Comparison of ENCODE assay signal across 12 cellular contexts in genomic region chr1:9249263-9249533, GRCh38. TPM values are rescaled to one million over a fixed set of nuclear protein-coding genes. Genes with fewer than 3 reads are reported as not detected.
DNase-seq lines count a peak whose midpoint lies in the region; ATAC-seq and TF ChIP-seq lines count a peak whose summit lies in the region.
"Had no signal": no experiment of that assay in that cellular context is flagged by ENCODE, and none has a peak within 500 bp of the region (broad histone marks: within the 10 kb centered on the region; RNA-seq: fewer than 3 reads in every experiment).

No MANE protein-coding gene starts in this region.

- no peak for ATAC-seq in activated naive CD4-positive, alpha-beta T cell treated with anti-CD3 and anti-CD28 coated beads, Interleukin-2, amount 50 U/mL, for 72 hours
- ATAC-seq in HG03280 (IDR thresholded peaks at IDR 0.05; ENCODE audit: unreplicated experiment) = no peak
- no peak for ATAC-seq in activated CD8-positive, alpha-beta T cell treated with anti-CD3 and anti-CD28 coated beads for 36 hours

- TF ChIP-seq POLR2A in spleen (IDR thresholded peaks at IDR 0.05) = no peak

- no peak for TF ChIP-seq CTCF in neural crest cell (conservative IDR thresholded peaks at IDR 0.05)
- TF ChIP-seq CTCF in tibial artery (IDR thresholded peaks at IDR 0.05) = no peak
- TF ChIP-seq CTCF in spleen (IDR thresholded peaks at IDR 0.05 in 8 of 11, conservative IDR thresholded peaks at IDR 0.05 in 3 of 11) = no peak
- TF ChIP-seq CTCF in activated CD8-positive, alpha-beta T cell treated with anti-CD3 and anti-CD28 coated beads for 36 hours (IDR thresholded peaks at IDR 0.05) = no peak

- WGBS in esophagus, 2 donors = 49 to 51% methylated on average over 3 of the region's 3 CpGs
- 84 to 95% (median 90%) methylated on average over 3 of the region's 3 CpGs for WGBS in spleen, 5 donors

- POLR2A ChIA-PET in activated CD8-positive, alpha-beta T cell treated with anti-CD3 and anti-CD28 coated beads for 36 hours (lab: Charles Lee) = interaction anchor here (0.5 to 1.6 kb wide), 2 partner anchors 9 to 220 kb away, joined by 4 to 6 read pairs; no protein-coding TSS in a partner anchor

- no peak for DNase-seq in activated naive CD4-positive, alpha-beta T cell treated with anti-CD3 and anti-CD28 coated beads, Interleukin-2, amount 50 U/mL, for 72 hours (ENCODE audit: low spot score in 2 of 2)
- no peak for DNase-seq in activated naive CD4-positive, alpha-beta T cell treated with anti-CD3 and anti-CD28 coated beads, Interleukin-2, amount 50 U/mL, for 16 hours
- DNase-seq in neural crest cell (ENCODE audit: low read depth, low spot score) = no peak
- DNase-seq in tibial artery = no peak
- no peak for DNase-seq in spleen
- no peak for DNase-seq in activated CD8-positive, alpha-beta T cell treated with anti-CD3 and anti-CD28 coated beads for 36 hours
- DNase-seq: activated CD4-positive, alpha-beta T cell treated with anti-CD3 and anti-CD28 coated beads for 36 hours; CD4-positive, CD25-positive, alpha-beta regulatory T cell had no signal

- H3K27ac Mint-ChIP-seq in activated naive CD4-positive, alpha-beta T cell treated with anti-CD3 and anti-CD28 coated beads, Interleukin-2, amount 50 U/mL, for 72 hours = peak overlapping the region; percentile 39 to 62
- H3K27ac Mint-ChIP-seq in neural crest cell (ENCODE audit: unreplicated experiment) = peak overlapping the region; percentile 30
- no peak overlapping the region for H3K27ac Mint-ChIP-seq in activated CD8-positive, alpha-beta T cell treated with anti-CD3 and anti-CD28 coated beads for 36 hours
- H3K27ac Mint-ChIP-seq: activated CD4-positive, alpha-beta T cell treated with anti-CD3 and anti-CD28 coated beads for 36 hours; activated naive CD8-positive, alpha-beta T cell; CD4-positive, CD25-positive, alpha-beta regulatory T cell had no signal

- no peak overlapping the region for H3K4me3 Mint-ChIP-seq in neural crest cell
- no peak overlapping the region for H3K4me3 Mint-ChIP-seq in activated CD8-positive, alpha-beta T cell treated with anti-CD3 and anti-CD28 coated beads for 36 hours
- H3K4me3 Mint-ChIP-seq: activated CD4-positive, alpha-beta T cell treated with anti-CD3 and anti-CD28 coated beads for 36 hours; activated naive CD8-positive, alpha-beta T cell; CD4-positive, CD25-positive, alpha-beta regulatory T cell had no signal

- H3K27me3 ChIP-seq in esophagus (ENCODE audit: control insufficient read depth in 1 of 2, insufficient read depth in 2 of 2, low read length in 2 of 2) (no peaks in the 10 kb centered on the region), tibial artery (no peaks in the 10 kb centered on the region), spleen (replicated peaks in 1 of 7) (no peaks in the 10 kb centered on the region)

- intact Hi-C loops in tibial artery (cut with DNase I; ENCODE audit: low total_unique reads) = loop anchor here (10.0 kb wide), 1 partner anchor 114 kb away; no protein-coding TSS in a partner anchor
- intact Hi-C loops in spleen (cut with DNase I; ENCODE audit: low total_unique reads) = no loop called here
- intact Hi-C loops in activated CD8-positive, alpha-beta T cell treated with anti-CD3 and anti-CD28 coated beads for 36 hours (cut with micrococcal nuclease) = no loop called here

- no peaks in the 10 kb centered on the region for H3K36me3 Mint-ChIP-seq in activated naive CD4-positive, alpha-beta T cell treated with anti-CD3 and anti-CD28 coated beads, Interleukin-2, amount 50 U/mL, for 72 hours
- H3K36me3 Mint-ChIP-seq in neural crest cell (ENCODE audit: low read depth) = peaks cover 5% of the 10 kb centered on the region
- H3K36me3 Mint-ChIP-seq in activated CD8-positive, alpha-beta T cell treated with anti-CD3 and anti-CD28 coated beads for 36 hours (ENCODE audit: low read depth) = peaks cover 3% of the 10 kb centered on the region
- H3K36me3 Mint-ChIP-seq: activated naive CD8-positive, alpha-beta T cell had no signal

- peaks cover 31% of the 10 kb centered on the region for H3K4me1 Mint-ChIP-seq in neural crest cell
- H3K4me1 Mint-ChIP-seq in activated CD8-positive, alpha-beta T cell treated with anti-CD3 and anti-CD28 coated beads for 36 hours (ENCODE audit: low read depth) = peaks cover 9% of the 10 kb centered on the region

- no peak overlapping the region for H3K4me3 ChIP-seq in esophagus (ENCODE audit: low read depth in 1 of 2, low read length in 2 of 2)
- no peak overlapping the region for H3K4me3 ChIP-seq in tibial artery
- no peak overlapping the region for H3K4me3 ChIP-seq in spleen
- H3K4me3 ChIP-seq: K562 had no signal

- H3K27ac ChIP-seq in esophagus (ENCODE audit: low read depth in 2 of 2, low read length in 1 of 2) (peak overlapping the region; percentile 52 to 86), tibial artery (peak overlapping the region; percentile 71 to 72), spleen (peak overlapping the region in 4 of 8 donors; percentile 50 to 80 (median 68))

- peaks cover 3% of the 10 kb centered on the region for H3K27me3 Mint-ChIP-seq in neural crest cell (ENCODE audit: low read depth)
- no peaks in the 10 kb centered on the region for H3K27me3 Mint-ChIP-seq in activated CD8-positive, alpha-beta T cell treated with anti-CD3 and anti-CD28 coated beads for 36 hours
- H3K27me3 Mint-ChIP-seq: activated CD4-positive, alpha-beta T cell treated with anti-CD3 and anti-CD28 coated beads for 36 hours; activated naive CD8-positive, alpha-beta T cell; CD4-positive, CD25-positive, alpha-beta regulatory T cell had no signal

- no peaks in the 10 kb centered on the region for H3K9me3 ChIP-seq in esophagus (ENCODE audit: control insufficient read depth in 2 of 2, insufficient read depth in 1 of 2, low read depth in 1 of 2, low read length in 1 of 2)
- no peaks in the 10 kb centered on the region for H3K9me3 ChIP-seq in tibial artery
- H3K9me3 ChIP-seq in spleen = no peaks in the 10 kb centered on the region

- CTCF ChIA-PET in activated CD8-positive, alpha-beta T cell treated with anti-CD3 and anti-CD28 coated beads for 36 hours (lab: Charles Lee) = interaction anchor here (0.7 to 2.1 kb wide), 10 partner anchors 9 to 221 kb away, joined by 3 to 14 read pairs (median 4); no protein-coding TSS in a partner anchor

- H3K4me1 ChIP-seq in esophagus (ENCODE audit: control insufficient read depth in 2 of 2, insufficient read depth in 2 of 2, low read length in 1 of 2) = peaks cover 33 to 44% of the 10 kb centered on the region in 2 donors
- H3K4me1 ChIP-seq in tibial artery = peaks cover 12 to 55% (median 49%) of the 10 kb centered on the region in 4 donors
- H3K4me1 ChIP-seq in spleen = peaks cover 27 to 90% (median 50%) of the 10 kb centered on the region in 6 donors

- no peaks in the 10 kb centered on the region for H3K9me3 Mint-ChIP-seq in activated naive CD4-positive, alpha-beta T cell treated with anti-CD3 and anti-CD28 coated beads, Interleukin-2, amount 50 U/mL, for 72 hours
- no peaks in the 10 kb centered on the region for H3K9me3 Mint-ChIP-seq in neural crest cell
- H3K9me3 Mint-ChIP-seq in activated CD8-positive, alpha-beta T cell treated with anti-CD3 and anti-CD28 coated beads for 36 hours = no peaks in the 10 kb centered on the region
- H3K9me3 Mint-ChIP-seq: CD4-positive, CD25-positive, alpha-beta regulatory T cell had no signal

- H3K36me3 ChIP-seq in esophagus (ENCODE audit: control insufficient read depth in 2 of 2, insufficient read depth in 2 of 2, low read length in 1 of 2) (peaks cover 2 to 18% of the 10 kb centered on the region in 2 donors), tibial artery (peaks cover 15 to 35% (median 33%) of the 10 kb centered on the region in 3 donors), spleen (peaks cover 0 to 93% (median 36%) of the 10 kb centered on the region in 6 donors)

RNA-seq across cellular contexts. Expression of gene H6PD, which starts 14.6 kb away (rescaled TPM):
- 10 to 100 TPM in 1 of 2 donors, 1 to 10 TPM in 1; 4.4 to 16.2 TPM for total RNA-seq in activated naive CD4-positive, alpha-beta T cell treated with anti-CD3 and anti-CD28 coated beads, Interleukin-2, amount 50 U/mL, for 72 hours
- polyA plus RNA-seq in esophagus = 1 to 10 TPM; 7.1 to 8.9 TPM
- total RNA-seq in neural crest cell = 23.4 and 23.9 TPM in 2 replicates
- 10 to 100 TPM; 32.1 to 55.3 (median 37.8) TPM for total RNA-seq in spleen
- 10 to 100 TPM in 1 of 3 donors, 1 to 10 TPM in 2; 4.5 to 13.9 (median 5.5) TPM for polyA plus RNA-seq in spleen
- 1 to 10 TPM; 7.5 to 7.8 TPM for total RNA-seq in activated CD8-positive, alpha-beta T cell treated with anti-CD3 and anti-CD28 coated beads for 36 hours

RNA-seq across cellular contexts. Expression of gene SPSB1, which starts 43.5 kb away (rescaled TPM):
- 10 to 100 TPM in 1 of 2 donors, 1 to 10 TPM in 1; 3.8 to 12.6 TPM for total RNA-seq in activated naive CD4-positive, alpha-beta T cell treated with anti-CD3 and anti-CD28 coated beads, Interleukin-2, amount 50 U/mL, for 72 hours
- polyA plus RNA-seq in esophagus (10 to 100 TPM; 14.4 to 20.9 TPM), spleen (1 to 10 TPM; 1.3 to 3.4 (median 2.7) TPM)
- total RNA-seq in neural crest cell (1.3 and 1.8 TPM in 2 replicates), spleen (1 to 10 TPM; 2.4 to 7.9 (median 5.3) TPM)
- 1 to 10 TPM; 1.1 to 1.5 TPM for total RNA-seq in activated CD8-positive, alpha-beta T cell treated with anti-CD3 and anti-CD28 coated beads for 36 hours
